9 cellular contexts compared by ENCODE assay signal in the genomic region with DNA sequence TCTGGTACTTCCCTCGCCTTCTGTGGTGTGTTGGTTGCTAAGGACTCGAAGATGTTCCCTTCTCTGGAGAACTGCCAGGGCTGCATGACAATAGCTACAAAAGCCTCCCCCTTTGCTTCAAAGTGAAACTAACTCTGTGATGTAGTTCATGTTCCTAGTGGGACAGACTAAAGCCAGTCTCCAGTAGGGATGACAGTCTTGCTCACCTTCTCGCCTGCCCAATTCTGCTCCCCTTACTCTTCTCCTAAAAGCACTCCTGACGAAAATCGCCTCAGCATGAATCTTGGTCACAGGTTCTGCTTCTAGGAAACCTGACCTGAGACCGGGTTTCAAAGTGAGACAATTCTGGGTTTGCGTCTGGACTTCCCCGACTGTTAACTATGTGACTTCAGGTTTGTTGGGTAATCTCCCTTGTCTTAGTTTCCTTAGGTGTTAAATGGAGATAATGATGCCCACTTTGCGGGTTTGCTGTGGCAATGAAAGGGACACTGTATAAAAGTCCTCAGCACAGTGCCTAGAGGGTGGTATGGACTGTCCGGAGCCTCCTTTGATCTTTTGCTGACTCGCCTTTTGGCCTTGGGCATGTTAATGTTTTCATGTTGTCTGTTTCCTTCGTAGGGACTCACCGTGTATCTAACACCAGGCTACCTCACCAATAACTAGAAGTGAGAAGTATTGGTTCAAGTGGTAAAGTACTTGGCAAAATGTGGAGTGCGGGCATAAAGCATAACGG. TPM values are rescaled to one million over a fixed set of nuclear protein-coding genes. Genes with fewer than 3 reads are reported as not detected.
A peak's percentile ranks its signal among the peaks of the same experiment; 100 is the strongest.
DNase-seq lines count a peak whose midpoint lies in the region; ATAC-seq and TF ChIP-seq lines count a peak whose summit lies in the region.
"Had no signal": no experiment of that assay in that cellular context is flagged by ENCODE, and none has a peak within 500 bp of the region (broad histone marks: within the 10 kb centered on the region; RNA-seq: fewer than 3 reads in every experiment).

No MANE protein-coding gene starts in this region.

- ATAC-seq in GM21723 (IDR thresholded peaks at IDR 0.05; ENCODE audit: unreplicated experiment) (peak; percentile 65), lower lobe of right lung (no peak)

- H3K4me3 ChIP-seq in GM12865 (ENCODE audit: low read depth, low read length): peak overlapping the region; percentile 17; the same call in 1 of the 2 replicates
- no peak overlapping the region for H3K4me3 ChIP-seq in SJCRH30
- H3K4me3 ChIP-seq in lower lobe of right lung: no peak overlapping the region

- no peaks in the 10 kb centered on the region for H3K4me1 ChIP-seq in SJCRH30
- H3K4me1 ChIP-seq in lower lobe of right lung: peaks cover 11% of the 10 kb centered on the region

- H3K27me3 ChIP-seq in SJCRH30 (peaks cover 6% of the 10 kb centered on the region; the same call in 1 of the 2 replicates), lower lobe of right lung (ENCODE audit: low read depth) (peaks cover 3% of the 10 kb centered on the region)

- peak overlapping the region in 1 of 3 donors; percentile 76 for H3K27ac Mint-ChIP-seq in IgD-negative memory B cell

- DNase-seq in GM12865 (ENCODE audit: low read depth): peak; percentile 52
- DNase-seq in left kidney (ENCODE audit: low read depth, low spot score): peak; percentile 69
- no peak for DNase-seq in SJCRH30
- no peak for DNase-seq in lower lobe of right lung
- DNase-seq in SIG-M5 treated with dmso at 0.1 percent for 504 hours (lab: John Stamatoyannopoulos, UW; ENCODE audit: unreplicated experiment): no peak
- DNase-seq in NCI-H1105 (lab: John Stamatoyannopoulos, UW): no peak

- peak overlapping the region in 3 of 4 donors; percentile 47 to 83 (median 78) for H3K4me3 Mint-ChIP-seq in IgD-negative memory B cell

- H3K27ac ChIP-seq in SJCRH30 (no peak overlapping the region), lower lobe of right lung (no peak overlapping the region)
- H3K27ac ChIP-seq: KMS-11 had no signal

- no peaks in the 10 kb centered on the region for H3K36me3 Mint-ChIP-seq in IgD-negative memory B cell

- no peaks in the 10 kb centered on the region for H3K36me3 ChIP-seq in SJCRH30
- H3K36me3 ChIP-seq in lower lobe of right lung: no peaks in the 10 kb centered on the region

- H3K27me3 Mint-ChIP-seq in IgD-negative memory B cell: peaks cover 33% of the 10 kb centered on the region

- H3K9me3 ChIP-seq in SJCRH30 (replicated peaks): no peaks in the 10 kb centered on the region
- H3K9me3 ChIP-seq in lower lobe of right lung: no peaks in the 10 kb centered on the region

- intact Hi-C loops in lower lobe of right lung (cut with DNase I): no loop called here

- H3K9me3 Mint-ChIP-seq in IgD-negative memory B cell: peaks cover 0 to 2% (median 0%) of the 10 kb centered on the region in 3 donors

- TF ChIP-seq CTCF in GM12865 (IDR thresholded peaks at IDR 0.05; ENCODE audit: insufficient read depth, low read depth, low read length, missing control alignments): no peak
- no peak for TF ChIP-seq CTCF in lower lobe of right lung (IDR thresholded peaks at IDR 0.05)

- peaks cover 0 to 22% (median 13%) of the 10 kb centered on the region in 3 donors for H3K4me1 Mint-ChIP-seq in IgD-negative memory B cell

RNA-seq across cellular contexts. Expression of a gene that starts 24.9 kb away (rescaled TPM):
- polyA plus RNA-seq in IgD-negative memory B cell: 0.38 TPM
- total RNA-seq in SJCRH30 (2014; rRNA removed; shearing (Covaris generic)): not detected in 2 replicates
- total RNA-seq in lower lobe of right lung: 14.6 TPM

Comparison
In these comparisons a context has a peak if more than half of its experiments do, and no peak if none do; other contexts are left out.
1. DNase-seq: peak in GM12865 (single experiment) and left kidney (single experiment); none in SJCRH30 (0 of 2), lower lobe of right lung (single experiment), SIG-M5 treated with dmso at 0.1 percent for 504 hours (single experiment) and NCI-H1105 (single experiment).
2. RNA of a gene that starts 24.9 kb away (total RNA-seq): 14.6 TPM in lower lobe of right lung (single experiment); not detected in SJCRH30; every median in the first group is over 10 times any median in the second.